ENCODE assay signal across 20 cellular contexts in the genomic region with DNA sequence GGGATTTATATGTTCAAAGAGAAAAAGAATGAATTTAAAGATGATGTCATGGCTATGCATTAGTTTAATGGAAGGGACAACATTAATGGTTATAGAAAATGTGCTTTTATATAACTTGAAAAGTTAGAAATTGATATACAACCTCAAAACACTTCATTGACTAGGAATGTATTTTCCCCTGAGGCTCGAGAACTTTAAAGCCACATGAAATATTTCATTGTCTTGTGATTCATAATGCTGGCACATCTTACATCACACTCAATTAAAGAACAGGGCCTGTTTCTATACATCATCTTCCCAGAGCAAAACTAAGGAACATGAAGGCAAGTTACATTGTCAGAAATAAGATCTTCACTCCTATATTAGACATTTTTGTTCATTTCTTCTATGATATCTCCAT. TPM values are rescaled to one million over a fixed set of nuclear protein-coding genes. Genes with fewer than 3 reads are reported as not detected.
DNase-seq lines count a peak whose midpoint lies in the region; ATAC-seq, FAIRE-seq and TF ChIP-seq lines count a peak whose summit lies in the region.
"Had no signal": no experiment of that assay in that cellular context is flagged by ENCODE, and none has a peak within 500 bp of the region (broad histone marks: within the 10 kb centered on the region; RNA-seq: fewer than 3 reads in every experiment).

No MANE protein-coding gene starts in this region.

- H3K36me3 Mint-ChIP-seq in activated T-cell treated with anti-CD3 and anti-CD28 coated beads, Interleukin-2, amount 50 U/mL, for 4 hours (ENCODE audit: insufficient read depth): no peaks in the 10 kb centered on the region
- H3K36me3 Mint-ChIP-seq: activated naive CD8-positive, alpha-beta T cell; T-cell had no signal

- no peak overlapping the region for H3K9ac ChIP-seq in keratinocyte (ENCODE audit: control insufficient read depth, extremely low read depth, insufficient read depth, low read length)
- H3K9ac ChIP-seq: BLaER1 had no signal

- dilution Hi-C loops in keratinocyte (cut with MboI; ENCODE audit: extremely low pct_ligation_motif_present, low sequenced_read_pairs): no loop called here

- TF ChIP-seq CTCF in AG10803 (conservative IDR thresholded peaks at IDR 0.05; ENCODE audit: low read length): no peak
- no peak for TF ChIP-seq CTCF in bronchial epithelial cell (IDR thresholded peaks at IDR 0.05; ENCODE audit: insufficient read depth, low read length, severe bottlenecking)
- no peak for TF ChIP-seq CTCF in keratinocyte (optimal IDR thresholded peaks at IDR 0.05 in 1 of 3, IDR thresholded peaks at IDR 0.05 in 1 of 3, conservative IDR thresholded peaks at IDR 0.05 in 1 of 3; ENCODE audit: extremely low read depth in 1 of 3, insufficient read depth in 2 of 3, low read length in 3 of 3)

- H3K4me3 ChIP-seq in AG10803 (ENCODE audit: low read length) (no peak overlapping the region), bronchial epithelial cell (ENCODE audit: low read depth, low read length) (no peak overlapping the region), keratinocyte (ENCODE audit: control insufficient read depth in 2 of 3, extremely low read depth in 1 of 3, insufficient read depth in 2 of 3, low read depth in 1 of 3, low read length in 3 of 3) (no peak overlapping the region)
- H3K4me3 ChIP-seq: BLaER1, mucosa of descending colon, pancreas, tibial nerve had no signal

- H3K4me1 ChIP-seq in keratinocyte (ENCODE audit: control insufficient read depth, extremely low read depth, insufficient read depth, low read length): peaks cover 10% of the 10 kb centered on the region
- H3K4me1 ChIP-seq: BLaER1, pancreas, tibial nerve had no signal

- no peaks in the 10 kb centered on the region for H4K20me1 ChIP-seq in keratinocyte (ENCODE audit: control insufficient read depth, extremely low read depth, insufficient read depth, low read length)
- H4K20me1 ChIP-seq: BLaER1 had no signal

- no peaks in the 10 kb centered on the region for H3K9me3 Mint-ChIP-seq in activated T-cell treated with anti-CD3 and anti-CD28 coated beads, Interleukin-2, amount 50 U/mL, for 4 hours
- H3K9me3 Mint-ChIP-seq: T-cell had no signal

- H3K9me1 ChIP-seq in keratinocyte (ENCODE audit: control insufficient read depth, extremely low read depth, insufficient read depth, low read length): no peaks in the 10 kb centered on the region

- H3K9me3 ChIP-seq in keratinocyte (ENCODE audit: control insufficient read depth, low read depth, low read length): no peaks in the 10 kb centered on the region
- H3K9me3 ChIP-seq: BLaER1, mucosa of descending colon, pancreas, tibial nerve had no signal

- peak; percentile 72 for DNase-seq in AG10803 (ENCODE audit: low read depth)
- DNase-seq in HT1080 (ENCODE audit: low read depth): peak; percentile 66
- DNase-seq in bronchial epithelial cell (ENCODE audit: low read depth): peak; percentile 95
- DNase-seq in keratinocyte (ENCODE audit: low read depth, low spot score): peak; percentile 60
- no peak for DNase-seq in activated T-cell treated with anti-CD3 and anti-CD28 coated beads, Interleukin-2, amount 50 U/mL, for 4 hours
- no peak for DNase-seq in RPMI8226
- no peak for DNase-seq in activated CD4-positive, alpha-beta T cell treated with anti-CD3 and anti-CD28 coated beads for 48 hours
- DNase-seq: activated CD4-positive, CD25-positive, alpha-beta regulatory T cell; activated CD8-positive, alpha-beta memory T cell treated with anti-CD3 and anti-CD28 coated beads, Interleukin-2, amount 50 U/mL, for 4 hours; DMS79; mucosa of descending colon; NCI-H1105 treated with DMSO at 0.1 percent for 48 hours; NCI-H345; pancreas; T-cell had no signal

- H3K27me3 ChIP-seq in bronchial epithelial cell (ENCODE audit: control insufficient read depth, insufficient read depth, low read length) (no peaks in the 10 kb centered on the region), keratinocyte (ENCODE audit: control insufficient read depth, extremely low read depth, insufficient read depth, low read length) (no peaks in the 10 kb centered on the region)
- H3K27me3 ChIP-seq: BLaER1, pancreas, tibial nerve had no signal

- H2AFZ ChIP-seq in keratinocyte (ENCODE audit: control insufficient read depth, low read length): no peak overlapping the region

- H3K4me1 Mint-ChIP-seq in activated T-cell treated with anti-CD3 and anti-CD28 coated beads, Interleukin-2, amount 50 U/mL, for 4 hours (ENCODE audit: low read depth): no peaks in the 10 kb centered on the region
- H3K4me1 Mint-ChIP-seq: T-cell had no signal

- no peak overlapping the region for H3K4me3 Mint-ChIP-seq in activated T-cell treated with anti-CD3 and anti-CD28 coated beads, Interleukin-2, amount 50 U/mL, for 4 hours
- H3K4me3 Mint-ChIP-seq: activated naive CD8-positive, alpha-beta T cell; T-cell had no signal

- FAIRE-seq in bronchial epithelial cell (lab: Jason Lieb, UNC): no peak
- FAIRE-seq in keratinocyte (lab: Jason Lieb, UNC): peak; percentile 85
- FAIRE-seq: GM12891, pancreas had no signal

- H3K4me2 ChIP-seq in keratinocyte (ENCODE audit: control insufficient read depth, extremely low read depth, insufficient read depth, low read depth, low read length): peak overlapping the region; percentile 52
- H3K4me2 ChIP-seq: BLaER1 had no signal

- H3K79me2 ChIP-seq in keratinocyte (ENCODE audit: control insufficient read depth, insufficient read depth, low read length): no peaks in the 10 kb centered on the region

- H3K27ac ChIP-seq in keratinocyte (ENCODE audit: control insufficient read depth, insufficient read depth, low read length): peak overlapping the region; percentile 62
- H3K27ac ChIP-seq: BLaER1, pancreas, tibial nerve had no signal

- H3K27me3 Mint-ChIP-seq in activated T-cell treated with anti-CD3 and anti-CD28 coated beads, Interleukin-2, amount 50 U/mL, for 4 hours (ENCODE audit: low read depth): peaks cover 24% of the 10 kb centered on the region

- H3K36me3 ChIP-seq in bronchial epithelial cell (ENCODE audit: control insufficient read depth, insufficient read depth, low read length): no peaks in the 10 kb centered on the region
- no peaks in the 10 kb centered on the region for H3K36me3 ChIP-seq in keratinocyte (ENCODE audit: control insufficient read depth in 2 of 2, extremely low read depth in 1 of 2, insufficient read depth in 2 of 2, low read length in 2 of 2)
- H3K36me3 ChIP-seq: BLaER1, pancreas, tibial nerve had no signal

- no peak for ATAC-seq in GM21381 (IDR thresholded peaks at IDR 0.05; ENCODE audit: unreplicated experiment)
- ATAC-seq in activated T-cell treated with anti-CD3 and anti-CD28 coated beads, Interleukin-2, amount 50 U/mL, for 4 hours: no peak
- ATAC-seq: mucosa of descending colon, pancreas, T-cell had no signal

RNA-seq across cellular contexts. Expression of a gene that starts 35.2 kb away (rescaled TPM):
- total RNA-seq in HT1080 (2014; rRNA removed; shearing (Covaris generic)): 153 and 223 TPM in 2 replicates
- 31.6 and 40.6 TPM in 2 replicates for polyA plus RNA-seq in HT1080 (2015; cell fraction: cytosol; rRNA removed)
- 60.1 and 71.0 TPM in 2 replicates for polyA plus RNA-seq in HT1080 (2015; cell fraction: nucleus; rRNA removed)
- 69.2 and 100 TPM in 2 replicates for total RNA-seq in bronchial epithelial cell
- 16.3 to 41.1 TPM (median 23.4 TPM) in 3 replicates for polyA plus RNA-seq in keratinocyte
- 437 TPM for polyA plus RNA-seq in keratinocyte (2011; ENCODE audit: low read depth)
- polyA plus RNA-seq in keratinocyte (2011; cell fraction: cytosol; rRNA removed): 12.6 and 20.6 TPM in 2 replicates
- polyA plus RNA-seq in keratinocyte (2011; cell fraction: nucleus; rRNA removed): 44.6 and 61.7 TPM in 2 replicates
- 35.6 and 56.4 TPM in 2 replicates for polyA plus RNA-seq in keratinocyte (2012; ENCODE audit: low replicate concordance)
- 4.4 to 26.8 TPM (median 10.9 TPM) in 3 replicates for polyA minus RNA-seq in keratinocyte
- 44.3 TPM for polyA minus RNA-seq in keratinocyte (2011; cell fraction: cytosol; rRNA and poly(A)+ RNA removed)
- 36.2 and 73.8 TPM in 2 replicates for polyA minus RNA-seq in keratinocyte (2011; cell fraction: nucleus; rRNA and poly(A)+ RNA removed)
- total RNA-seq in activated T-cell treated with anti-CD3 and anti-CD28 coated beads, Interleukin-2, amount 50 U/mL, for 4 hours: 1 to 10 TPM; 1.5 to 7.3 (median 7.3) TPM

Comparison
In these comparisons a context has a peak if more than half of its experiments do, and no peak if none do; other contexts are left out.
1. DNase-seq: peak in AG10803 (single experiment), HT1080 (single experiment), bronchial epithelial cell (single experiment) and keratinocyte (single experiment); none in activated T-cell treated with anti-CD3 and anti-CD28 coated beads, Interleukin-2, amount 50 U/mL, for 4 hours (single experiment), RPMI8226 (single experiment) and activated CD4-positive, alpha-beta T cell treated with anti-CD3 and anti-CD28 coated beads for 48 hours (single experiment).